ENCODE assay signal across 20 cellular contexts in the genomic region with DNA sequence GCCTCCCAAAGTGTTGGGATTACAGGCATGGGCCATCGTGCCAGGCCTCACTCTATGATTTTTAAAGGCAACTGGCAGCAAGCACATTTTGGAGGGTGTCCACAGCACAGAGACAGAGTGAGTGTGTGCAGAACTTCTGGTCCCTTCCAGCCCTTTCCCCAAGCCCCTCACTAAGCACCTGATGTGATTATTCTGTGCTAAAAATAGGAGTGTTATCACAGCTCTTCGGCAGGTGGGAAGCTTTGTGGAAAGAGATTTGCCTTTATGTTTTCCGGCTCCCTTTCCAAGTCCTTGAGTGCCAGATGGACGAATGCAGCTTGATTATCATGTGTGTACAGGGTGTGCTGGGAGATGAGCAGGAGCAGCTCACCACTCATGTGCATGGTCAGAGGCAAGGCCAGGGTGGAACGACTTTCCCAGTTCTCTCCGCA.
DNase-seq lines count a peak whose midpoint lies in the region; ATAC-seq and TF ChIP-seq lines count a peak whose summit lies in the region.
"Had no signal": no experiment of that assay in that cellular context is flagged by ENCODE, and none has a peak within 500 bp of the region (broad histone marks: within the 10 kb centered on the region; RNA-seq: fewer than 3 reads in every experiment).

No MANE protein-coding gene starts in this region.

- no peak overlapping the region for H3K4me3 ChIP-seq in cardiac muscle cell
- H3K4me3 ChIP-seq in ascending aorta, result no peak overlapping the region
- H3K4me3 ChIP-seq: spleen had no signal

- peaks cover 0 to under 1% of the 10 kb centered on the region in 2 donors for H3K9me3 Mint-ChIP-seq in stimulated activated naive CD8-positive, alpha-beta T cell treated with anti-CD3 and anti-CD28 coated beads, Interleukin-15, amount 100 ng/mL, for 72 hours
- H3K9me3 Mint-ChIP-seq: activated B cell treated with CpG ODN at 0.5 μM for 24 hours; activated CD4-positive, alpha-beta memory T cell treated with anti-CD3 and anti-CD28 coated beads, Interleukin-2, amount 10 ng/mL, durations not matched to agents 7 days and 5 days; activated naive CD4-positive, alpha-beta T cell treated with anti-CD3 and anti-CD28 coated beads, Interleukin-2, amount 50 U/mL, for 24 hours; activated T-cell treated with anti-CD3 and anti-CD28 coated beads, Interleukin-2, amount 50 U/mL, for 24 hours had no signal

- H3K9me3 ChIP-seq in cardiac muscle cell (ENCODE audit: low read depth) (no peaks in the 10 kb centered on the region), ascending aorta (no peaks in the 10 kb centered on the region)

- DNase-seq in DMS53 (lab: John Stamatoyannopoulos, UW), result peak; percentile 84
- DNase-seq in NCI-H146 treated with DMSO at 0.1 percent for 48 hours (lab: John Stamatoyannopoulos, UW; ENCODE audit: unreplicated experiment), result peak; percentile 78
- DNase-seq in NCI-H748 (lab: John Stamatoyannopoulos, UW; ENCODE audit: unreplicated experiment), result peak; percentile 87
- peak in 1 of 2 donors; percentile 80 for DNase-seq in cardiac muscle cell (ENCODE audit: low read depth in 1 of 2, low spot score in 1 of 2)
- DNase-seq in ascending aorta (ENCODE audit: low spot score in 2 of 2), result no peak
- no peak for DNase-seq in stimulated activated naive CD8-positive, alpha-beta T cell treated with anti-CD3 and anti-CD28 coated beads, Interleukin-15, amount 100 ng/mL, for 72 hours
- DNase-seq: activated B cell treated with CpG ODN at 0.5 μM for 24 hours; activated CD4-positive, alpha-beta memory T cell treated with anti-CD3 and anti-CD28 coated beads, Interleukin-2, amount 10 ng/mL, durations not matched to agents 7 days and 5 days; activated T-cell treated with anti-CD3 and anti-CD28 coated beads, Interleukin-2, amount 50 U/mL, for 24 hours; CD8-positive, alpha-beta memory T cell; Karpas-422; kidney; NCI-H1436; SIG-M5; spleen; T-helper 17 cell had no signal

- no peak overlapping the region for H3K4me3 Mint-ChIP-seq in stimulated activated naive CD8-positive, alpha-beta T cell treated with anti-CD3 and anti-CD28 coated beads, Interleukin-15, amount 100 ng/mL, for 72 hours
- H3K4me3 Mint-ChIP-seq: activated B cell treated with CpG ODN at 0.5 μM for 24 hours; activated CD4-positive, alpha-beta memory T cell treated with anti-CD3 and anti-CD28 coated beads, Interleukin-2, amount 10 ng/mL, durations not matched to agents 7 days and 5 days; activated naive CD4-positive, alpha-beta T cell treated with anti-CD3 and anti-CD28 coated beads, Interleukin-2, amount 50 U/mL, for 24 hours; activated T-cell treated with anti-CD3 and anti-CD28 coated beads, Interleukin-2, amount 50 U/mL, for 24 hours; CD8-positive, alpha-beta memory T cell; mesothelial cell of epicardium; T-helper 17 cell had no signal

- intact Hi-C loops in ascending aorta (cut with DNase I), result no loop called here

- H3K36me3 ChIP-seq in cardiac muscle cell (no peaks in the 10 kb centered on the region), ascending aorta (no peaks in the 10 kb centered on the region)
- H3K36me3 ChIP-seq: spleen had no signal

- no peaks in the 10 kb centered on the region for H3K27me3 Mint-ChIP-seq in stimulated activated naive CD8-positive, alpha-beta T cell treated with anti-CD3 and anti-CD28 coated beads, Interleukin-15, amount 100 ng/mL, for 72 hours
- H3K27me3 Mint-ChIP-seq: activated CD4-positive, alpha-beta memory T cell treated with anti-CD3 and anti-CD28 coated beads, Interleukin-2, amount 10 ng/mL, durations not matched to agents 7 days and 5 days; activated naive CD4-positive, alpha-beta T cell treated with anti-CD3 and anti-CD28 coated beads, Interleukin-2, amount 50 U/mL, for 24 hours had no signal

- TF ChIP-seq CTCF in cardiac muscle cell (IDR thresholded peaks at IDR 0.05; ENCODE audit: low read depth, low read length), result no peak
- TF ChIP-seq CTCF in ascending aorta (IDR thresholded peaks at IDR 0.05), result no peak

- no peaks in the 10 kb centered on the region for H3K27me3 ChIP-seq in cardiac muscle cell
- no peaks in the 10 kb centered on the region for H3K27me3 ChIP-seq in ascending aorta
- H3K27me3 ChIP-seq: spleen had no signal

- H3K4me1 ChIP-seq in cardiac muscle cell (ENCODE audit: low read depth) (peaks cover 17% of the 10 kb centered on the region), ascending aorta (no peaks in the 10 kb centered on the region)
- H3K4me1 ChIP-seq: spleen had no signal

- H3K27ac ChIP-seq in cardiac muscle cell (peak overlapping the region; percentile 78), ascending aorta (no peak overlapping the region)
- H3K27ac ChIP-seq: spleen had no signal

- no peak for ATAC-seq in GM21737 (IDR thresholded peaks at IDR 0.05; ENCODE audit: unreplicated experiment)
- ATAC-seq in GM19397 (IDR thresholded peaks at IDR 0.05; ENCODE audit: unreplicated experiment), result no peak
- ATAC-seq in stimulated activated naive CD8-positive, alpha-beta T cell treated with anti-CD3 and anti-CD28 coated beads, Interleukin-15, amount 100 ng/mL, for 72 hours, result no peak
- ATAC-seq: T-helper 17 cell had no signal

- no peak overlapping the region for H3K27ac Mint-ChIP-seq in stimulated activated naive CD8-positive, alpha-beta T cell treated with anti-CD3 and anti-CD28 coated beads, Interleukin-15, amount 100 ng/mL, for 72 hours
- H3K27ac Mint-ChIP-seq: activated B cell treated with CpG ODN at 0.5 μM for 24 hours; activated CD4-positive, alpha-beta memory T cell treated with anti-CD3 and anti-CD28 coated beads, Interleukin-2, amount 10 ng/mL, durations not matched to agents 7 days and 5 days; activated naive CD4-positive, alpha-beta T cell treated with anti-CD3 and anti-CD28 coated beads, Interleukin-2, amount 50 U/mL, for 24 hours; activated T-cell treated with anti-CD3 and anti-CD28 coated beads, Interleukin-2, amount 50 U/mL, for 24 hours; CD8-positive, alpha-beta memory T cell; mesothelial cell of epicardium; T-helper 17 cell had no signal

- H3K4me1 Mint-ChIP-seq in stimulated activated naive CD8-positive, alpha-beta T cell treated with anti-CD3 and anti-CD28 coated beads, Interleukin-15, amount 100 ng/mL, for 72 hours, result no peaks in the 10 kb centered on the region
- H3K4me1 Mint-ChIP-seq: activated B cell treated with CpG ODN at 0.5 μM for 24 hours; activated naive CD4-positive, alpha-beta T cell treated with anti-CD3 and anti-CD28 coated beads, Interleukin-2, amount 50 U/mL, for 24 hours; CD8-positive, alpha-beta memory T cell; mesothelial cell of epicardium; T-helper 17 cell had no signal

Comparison
In these comparisons a context has a peak if more than half of its experiments do, and no peak if none do; other contexts are left out.
1. DNase-seq: peak in DMS53 (single experiment), NCI-H146 treated with DMSO at 0.1 percent for 48 hours (single experiment) and NCI-H748 (single experiment); none in ascending aorta (0 of 2) and stimulated activated naive CD8-positive, alpha-beta T cell treated with anti-CD3 and anti-CD28 coated beads, Interleukin-15, amount 100 ng/mL, for 72 hours (0 of 2).